ENCODE assay signal across 8 cellular contexts in the genomic region with DNA sequence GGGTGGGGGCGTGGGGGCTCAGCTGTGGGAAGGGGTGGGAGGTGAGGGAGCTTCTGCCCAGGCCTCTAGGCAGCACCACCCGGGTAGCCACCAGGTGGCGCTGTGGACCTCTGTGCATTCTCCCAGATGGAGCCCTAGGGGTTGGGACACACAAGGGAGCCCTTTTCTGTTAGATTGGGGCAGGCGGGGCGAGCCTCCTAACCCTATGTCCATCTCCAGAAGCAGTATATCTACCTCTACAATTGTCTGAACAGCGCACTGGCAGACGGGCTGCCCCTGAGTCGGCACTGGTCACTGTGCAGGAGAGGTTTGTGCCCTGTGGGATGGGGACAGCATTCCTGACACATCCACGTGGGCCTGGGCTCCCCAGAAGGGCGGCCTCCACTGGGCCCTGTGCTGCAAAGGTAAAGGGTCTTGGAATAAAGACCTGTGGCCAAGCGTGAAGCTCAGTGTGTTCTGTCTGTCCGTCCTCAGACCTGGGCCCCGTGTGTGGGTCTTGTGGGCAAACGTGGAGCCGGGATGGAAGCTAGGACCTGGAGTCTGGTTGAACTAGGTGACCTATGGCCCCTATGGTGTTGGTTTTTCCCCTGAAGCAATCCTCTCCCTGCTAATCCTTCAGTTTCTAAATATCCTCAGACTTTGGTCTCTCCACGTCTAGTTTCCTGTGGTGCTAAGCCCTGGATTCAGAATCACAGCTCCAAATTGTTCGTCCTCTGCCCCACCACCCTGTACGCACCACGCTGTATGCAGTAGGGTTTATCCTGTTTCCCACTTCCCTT. TPM values are rescaled to one million over a fixed set of nuclear protein-coding genes. Genes with fewer than 3 reads are reported as not detected.
DNase-seq lines count a peak whose midpoint lies in the region; TF ChIP-seq lines count a peak whose summit lies in the region.

No MANE protein-coding gene starts in this region.

- peak; percentile 72 for DNase-seq in ACHN
- DNase-seq in GM13976 (ENCODE audit: low spot score), result peak; percentile 75
- DNase-seq in NCI-H2196 treated with DMSO at 0.1 percent for 48 hours (lab: John Stamatoyannopoulos, UW; ENCODE audit: unreplicated experiment), result peak; percentile 25
- peak; percentile 83 for DNase-seq in activated CD4-positive, alpha-beta T cell treated with anti-CD3 and anti-CD28 coated beads, Interleukin-2, amount 50 U/mL, for 1 hour
- DNase-seq in coronary artery (ENCODE audit: low spot score), result no peak
- DNase-seq in lung microvascular endothelial cell (ENCODE audit: low read depth in 2 of 2), result peak; percentile 66 to 70
- DNase-seq in stimulated activated CD8-positive, alpha-beta memory T cell treated with anti-CD3 and anti-CD28 coated beads, Interleukin-15, amount 100 ng/mL, for 4 hours (ENCODE audit: low read depth in 2 of 2), result peak; percentile 47 to 49
- no peak for DNase-seq in OCI-M2 (lab: John Stamatoyannopoulos, UW; ENCODE audit: unreplicated experiment)

- in situ Hi-C loops in ACHN (cut with HindIII; ENCODE audit: low pct_ligation_motif_present, low pct_unique_long_range_greater_than_20kb, low sequenced_read_pairs) (no loop called here), GM13976 (cut with MboI; ENCODE audit: low sequenced_read_pairs, unreplicated experiment) (loop anchor here (10.0 kb wide), 1 partner anchor 126 kb away; no protein-coding TSS in a partner anchor)

- no peak overlapping the region for H3K4me3 ChIP-seq in coronary artery

- no peak overlapping the region for H3K27ac ChIP-seq in coronary artery

- TF ChIP-seq CTCF in GM13976 (IDR thresholded peaks at IDR 0.05; ENCODE audit: borderline replicate concordance, control extremely low read depth, extremely low read depth, insufficient read depth, missing control alignments), result peak; percentile 79
- TF ChIP-seq CTCF in coronary artery (IDR thresholded peaks at IDR 0.05), result peak; percentile 94

RNA-seq across cellular contexts. Expression of a gene that starts 4.4 kb away (rescaled TPM):
- not detected in 2 replicates for total RNA-seq in lung microvascular endothelial cell

RNA-seq across cellular contexts. Expression of a gene that starts 28.8 kb away (rescaled TPM):
- total RNA-seq in lung microvascular endothelial cell, result not detected in 2 replicates

RNA-seq across cellular contexts. Expression of a gene that starts 44.7 kb away (rescaled TPM):
- total RNA-seq in lung microvascular endothelial cell, result 16.8 and 25.2 TPM in 2 replicates

Comparison
In these comparisons a context has a peak if more than half of its experiments do, and no peak if none do; other contexts are left out.
1. DNase-seq: peak in ACHN (single experiment), GM13976 (single experiment), NCI-H2196 treated with DMSO at 0.1 percent for 48 hours (single experiment), activated CD4-positive, alpha-beta T cell treated with anti-CD3 and anti-CD28 coated beads, Interleukin-2, amount 50 U/mL, for 1 hour (single experiment), lung microvascular endothelial cell (2 of 2) and stimulated activated CD8-positive, alpha-beta memory T cell treated with anti-CD3 and anti-CD28 coated beads, Interleukin-15, amount 100 ng/mL, for 4 hours (2 of 2); none in coronary artery (single experiment) and OCI-M2 (single experiment).